Comparison of ENCODE assay signal across 2 cellular contexts in genomic region chr19:13162749-13163608, GRCh38.
TF ChIP-seq lines count a peak whose summit lies in the region.

No MANE protein-coding gene starts in this region.

TF ChIP-seq in HEK293, 187 proteins besides CTCF, POLR2A, EP300 and RAD21 (continued from another document):
- TF ChIP-seq SP2 (tag by site-specific recombination; IDR thresholded peaks at IDR 0.05) (peak; percentile 92), ZNF510 (tag by site-specific recombination; IDR thresholded peaks at IDR 0.05; ENCODE audit: insufficient replicate concordance) (no peak), KLF10 (tag by site-specific recombination; IDR thresholded peaks at IDR 0.05) (peak; percentile 91), ZNF274 (IDR thresholded peaks at IDR 0.05; ENCODE audit: low read length) (no peak), ZNF274 (tag by site-specific recombination; IDR thresholded peaks at IDR 0.05; ENCODE audit: borderline replicate concordance) (no peak), ZNF423 (tag by site-specific recombination; IDR thresholded peaks at IDR 0.05) (peak; percentile 90), ZBTB21 (tag by site-specific recombination; IDR thresholded peaks at IDR 0.05) (0 out of 2 replicates have a peak, but pooled peaks have one; percentile 14), ZFP37 (tag by site-specific recombination; IDR thresholded peaks at IDR 0.05) (no peak), AEBP2 (tag by site-specific recombination; IDR thresholded peaks at IDR 0.05; ENCODE audit: borderline replicate concordance) (no peak), ZSCAN30 (tag by site-specific recombination; IDR thresholded peaks at IDR 0.05) (peak; percentile 17; the same call in 1 of the 2 replicates), SETDB1 (IDR thresholded peaks at IDR 0.05; ENCODE audit: insufficient read length, low read length) (no peak), ZSCAN16 (tag by site-specific recombination; IDR thresholded peaks at IDR 0.05) (peak; percentile 80), OSR2 (tag by site-specific recombination; IDR thresholded peaks at IDR 0.05) (peak; percentile 33; the same call in 1 of the 2 replicates), SP3 (tag by site-specific recombination; IDR thresholded peaks at IDR 0.05) (peak; percentile 99), KLF17 (tag by site-specific recombination; IDR thresholded peaks at IDR 0.05) (peak; percentile 59), KLF9 (tag by site-specific recombination; IDR thresholded peaks at IDR 0.05; ENCODE audit: low read depth) (peak; percentile 98), ZNF114 (tag by site-specific recombination; IDR thresholded peaks at IDR 0.05) (no peak), TCF7L2 (IDR thresholded peaks at IDR 0.05; ENCODE audit: borderline replicate concordance, low read depth, low read length) (no peak), HIC1 (tag by site-specific recombination; IDR thresholded peaks at IDR 0.05) (0 out of 2 replicates have a peak, but pooled peaks have one; percentile 22), ZBTB26 (tag by site-specific recombination; optimal IDR thresholded peaks at IDR 0.05) (peak; percentile 62), MZF1 (tag by site-specific recombination; IDR thresholded peaks at IDR 0.05; ENCODE audit: borderline replicate concordance) (peak; percentile 96), YY2 (tag by site-specific recombination; IDR thresholded peaks at IDR 0.05) (no peak), KLF7 (tag by site-specific recombination; IDR thresholded peaks at IDR 0.05; ENCODE audit: borderline replicate concordance) (peak; percentile 57; the same call in 1 of the 2 replicates), BCL11B (tag by site-specific recombination; IDR thresholded peaks at IDR 0.05; ENCODE audit: low read depth) (no peak), ZNF777 (tag by site-specific recombination; IDR thresholded peaks at IDR 0.05; ENCODE audit: borderline replicate concordance) (no peak), ZNF18 (tag by site-specific recombination; IDR thresholded peaks at IDR 0.05) (no peak)

TF ChIP-seq in K562, 482 proteins besides CTCF, POLR2A, EP300 and RAD21 (continued from another document and continues in another):
- no peak for TF ChIP-seq ZNF318 (IDR thresholded peaks at IDR 0.05; ENCODE audit: borderline replicate concordance in 1 of 2, low read depth in 1 of 2)
- TF ChIP-seq MTA3 (IDR thresholded peaks at IDR 0.05; ENCODE audit: borderline replicate concordance): peak; percentile 88; the same call in 1 of the 2 replicates
- peak; percentile 76 for TF ChIP-seq POLR2H (tag; IDR thresholded peaks at IDR 0.05; ENCODE audit: low read depth)
- no peak for TF ChIP-seq ZBTB11 (CRISPR knock-in tag; IDR thresholded peaks at IDR 0.05)
- TF ChIP-seq YY1 (IDR thresholded peaks at IDR 0.05; ENCODE audit: borderline replicate concordance in 1 of 3, control insufficient read depth in 1 of 3, extremely low read depth in 1 of 3, insufficient read depth in 3 of 3, insufficient read length in 1 of 3, insufficient replicate concordance in 2 of 3, low read depth in 1 of 3, low read length in 2 of 3): peak in 1 of 3 experiments; percentile 5
- peak; percentile 48 for TF ChIP-seq USF2 (CRISPR knock-in tag; IDR thresholded peaks at IDR 0.05)
- TF ChIP-seq AFF4 (CRISPR knock-in tag; IDR thresholded peaks at IDR 0.05): peak; percentile 1
- TF ChIP-seq HBP1 (CRISPR knock-in tag; IDR thresholded peaks at IDR 0.05): peak; percentile 4; the same call in 1 of the 2 replicates
- TF ChIP-seq GATAD2A (IDR thresholded peaks at IDR 0.05): peak; percentile 19; the same call in 1 of the 2 replicates
- TF ChIP-seq KDM5B (IDR thresholded peaks at IDR 0.05; ENCODE audit: insufficient replicate concordance, low read depth, low read length): peak; percentile 91
- TF ChIP-seq ZNF778 (CRISPR knock-in tag; IDR thresholded peaks at IDR 0.05): no peak
- peak; percentile 23 for TF ChIP-seq ZFP36 (IDR thresholded peaks at IDR 0.05; ENCODE audit: low read depth, low read length, partially characterized antibody)
- no peak for TF ChIP-seq ZNF57 (CRISPR knock-in tag; IDR thresholded peaks at IDR 0.05)
- no peak for TF ChIP-seq CHCHD3 (CRISPR knock-in tag; IDR thresholded peaks at IDR 0.05)
- peak; percentile 95 for TF ChIP-seq POLR2G (IDR thresholded peaks at IDR 0.05; ENCODE audit: low read depth, low read length)
- no peak for TF ChIP-seq YBX1 (IDR thresholded peaks at IDR 0.05)
- TF ChIP-seq MAX (CRISPR knock-in tag; IDR thresholded peaks at IDR 0.05): peak; percentile 63
- peak; percentile 68 for TF ChIP-seq CHD1 (IDR thresholded peaks at IDR 0.05; ENCODE audit: low read length)
- TF ChIP-seq E2F5 (CRISPR knock-in tag; IDR thresholded peaks at IDR 0.05): no peak
- no peak for TF ChIP-seq PML (IDR thresholded peaks at IDR 0.05; ENCODE audit: low read length)
- peak; percentile 9; the same call in 1 of the 2 replicates for TF ChIP-seq SMARCA5 (IDR thresholded peaks at IDR 0.05)
- 0 out of 2 replicates have a peak, but pooled peaks have one; percentile 14 for TF ChIP-seq E2F4 (CRISPR knock-in tag; IDR thresholded peaks at IDR 0.05; ENCODE audit: low read depth)
